Comparison of ENCODE assay signal across 1 cellular context in the genomic region with DNA sequence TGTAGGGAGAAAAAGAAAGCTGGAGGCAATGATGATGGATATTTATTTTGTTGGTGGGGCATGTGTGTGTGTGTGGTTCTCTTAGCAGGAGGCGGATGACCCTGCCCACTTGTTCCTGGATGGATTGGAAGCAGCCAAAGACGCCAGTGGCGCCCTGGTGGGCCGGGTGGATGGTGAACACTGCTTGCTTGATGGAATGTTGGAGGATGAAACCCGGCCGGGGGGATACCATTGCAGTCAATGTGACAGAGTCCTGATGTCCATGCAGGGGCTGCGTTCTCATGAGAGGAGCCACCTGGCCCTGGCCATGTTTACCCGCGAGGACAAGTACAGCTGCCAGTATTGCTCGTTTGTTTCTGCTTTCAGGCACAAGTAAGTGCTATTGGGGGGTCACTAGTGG.
TF ChIP-seq lines count a peak whose summit lies in the region.

No MANE protein-coding gene starts in this region.

TF ChIP-seq in A549, 52 proteins besides CTCF, POLR2A, EP300 and RAD21 (continued from another document):
- TF ChIP-seq, protein P1, sequence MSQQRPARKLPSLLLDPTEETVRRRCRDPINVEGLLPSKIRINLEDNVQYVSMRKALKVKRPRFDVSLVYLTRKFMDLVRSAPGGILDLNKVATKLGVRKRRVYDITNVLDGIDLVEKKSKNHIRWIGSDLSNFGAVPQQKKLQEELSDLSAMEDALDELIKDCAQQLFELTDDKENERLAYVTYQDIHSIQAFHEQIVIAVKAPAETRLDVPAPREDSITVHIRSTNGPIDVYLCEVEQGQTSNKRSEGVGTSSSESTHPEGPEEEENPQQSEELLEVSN (IDR thresholded peaks at IDR 0.05; ENCODE audit: borderline replicate concordance, low read depth), result no peak
- TF ChIP-seq RNF2 (IDR thresholded peaks at IDR 0.05; ENCODE audit: borderline replicate concordance, low read depth), result no peak
- TF ChIP-seq ZSCAN20 (CRISPR knock-in tag; IDR thresholded peaks at IDR 0.05), result no peak
- TF ChIP-seq KDM1A (IDR thresholded peaks at IDR 0.05; ENCODE audit: low read depth), result no peak
- TF ChIP-seq JUN (IDR thresholded peaks at IDR 0.05), result no peak
- no peak for TF ChIP-seq TP53 (CRISPR knock-in tag; IDR thresholded peaks at IDR 0.05)
- TF ChIP-seq CHD2 (IDR thresholded peaks at IDR 0.05; ENCODE audit: low read length, partially characterized antibody), result no peak
- no peak for TF ChIP-seq NPAS2 (CRISPR knock-in tag; IDR thresholded peaks at IDR 0.05; ENCODE audit: borderline replicate concordance)
- no peak for TF ChIP-seq POLR2AphosphoS2 (conservative IDR thresholded peaks at IDR 0.05; ENCODE audit: low read length)
- TF ChIP-seq SREBF2 (IDR thresholded peaks at IDR 0.05), result no peak
- no peak for TF ChIP-seq TFCP2L1 (CRISPR knock-in tag; IDR thresholded peaks at IDR 0.05)
